Comparison of ENCODE assay signal across 28 cellular contexts in genomic region chr3:38545983-38546382, GRCh38. TPM values are rescaled to one million over a fixed set of nuclear protein-coding genes. Genes with fewer than 3 reads are reported as not detected.
A peak's percentile ranks its signal among the peaks of the same experiment; 100 is the strongest.
DNase-seq lines count a peak whose midpoint lies in the region; ATAC-seq lines count a peak whose summit lies in the region.
"Had no signal": no experiment of that assay in that cellular context is flagged by ENCODE, and none has a peak within 500 bp of the region (broad histone marks: within the 10 kb centered on the region; RNA-seq: fewer than 3 reads in every experiment).

No MANE protein-coding gene starts in this region.

- intact Hi-C loops in posterior vena cava (cut with DNase I), result no loop called here

- ATAC-seq in HG03354 (IDR thresholded peaks at IDR 0.05; ENCODE audit: poor library complexity, severe bottlenecking, unreplicated experiment), result no peak
- ATAC-seq: GM12878, GM23338, Panc1 had no signal

- DNase-seq in activated CD8-positive, alpha-beta memory T cell treated with anti-CD3 and anti-CD28 coated beads, Interleukin-2, amount 50 U/mL, for 48 hours, result peak; percentile 22
- no peak for DNase-seq in activated CD8-positive, alpha-beta memory T cell treated with anti-CD3 and anti-CD28 coated beads for 24 hours
- DNase-seq in islet precursor cell (peak; percentile 45), posterior vena cava (ENCODE audit: low spot score) (peak; percentile 48), ureter (ENCODE audit: low spot score) (peak; percentile 13), NAMALWA (ENCODE audit: low spot score) (no peak)
- DNase-seq: 8988T; ACHN; BE2C; CD8-positive, alpha-beta memory T cell; DMS 273 treated with DMSO at 0.1 percent for 48 hours; DMS79; EL; GDM1; H9; IMR-90; KG1; MM.1S; NCI-H1048; NCI-H1417 treated with DMSO at 0.1 percent for 48 hours; NCI-H1694 treated with DMSO at 0.1 percent for 48 hours; NCI-H2081; NCI-H2227 treated with DMSO at 0.1 percent for 48 hours; SHP77 had no signal

RNA-seq across cellular contexts. Expression of gene EXOG, which starts 49.8 kb away (rescaled TPM):
- 10 to 100 TPM; 12.3 to 14.7 TPM for total RNA-seq in posterior vena cava
- 26.1 TPM for total RNA-seq in ureter

Comparison
In these comparisons a context has a peak if more than half of its experiments do, and no peak if none do; other contexts are left out.
1. DNase-seq: peak in activated CD8-positive, alpha-beta memory T cell treated with anti-CD3 and anti-CD28 coated beads, Interleukin-2, amount 50 U/mL, for 48 hours (single experiment), islet precursor cell (single experiment), posterior vena cava (single experiment) and ureter (single experiment); none in activated CD8-positive, alpha-beta memory T cell treated with anti-CD3 and anti-CD28 coated beads for 24 hours (single experiment) and NAMALWA (single experiment).